Comparison of ENCODE assay signal across 1 cellular context in the genomic region with DNA sequence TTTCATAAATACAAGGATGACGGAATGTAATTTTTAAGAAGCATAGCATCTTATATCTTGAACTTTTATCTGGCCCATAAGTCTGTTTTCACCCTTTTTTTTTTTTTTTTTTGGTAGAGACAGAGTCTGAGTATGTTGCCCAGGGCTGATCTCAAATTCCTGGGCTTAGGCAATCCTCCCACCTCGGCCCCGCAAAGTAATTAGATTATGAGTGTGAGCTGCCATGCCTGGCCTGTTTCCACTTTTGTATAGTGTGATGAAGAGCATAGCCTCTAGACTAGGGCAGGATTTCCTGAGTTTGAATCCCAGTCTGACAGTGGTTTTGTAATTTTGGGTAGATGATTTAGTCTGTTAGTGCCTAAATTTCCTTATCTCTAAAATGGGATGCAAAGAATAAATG.
TF ChIP-seq lines count a peak whose summit lies in the region.

No MANE protein-coding gene starts in this region.

TF ChIP-seq in SK-N-SH treated with all-trans-retinoic acid at 6 μM for 48 hours, 23 proteins besides CTCF, POLR2A, EP300 and RAD21 (continued from another document):
- TF ChIP-seq, protein P1, sequence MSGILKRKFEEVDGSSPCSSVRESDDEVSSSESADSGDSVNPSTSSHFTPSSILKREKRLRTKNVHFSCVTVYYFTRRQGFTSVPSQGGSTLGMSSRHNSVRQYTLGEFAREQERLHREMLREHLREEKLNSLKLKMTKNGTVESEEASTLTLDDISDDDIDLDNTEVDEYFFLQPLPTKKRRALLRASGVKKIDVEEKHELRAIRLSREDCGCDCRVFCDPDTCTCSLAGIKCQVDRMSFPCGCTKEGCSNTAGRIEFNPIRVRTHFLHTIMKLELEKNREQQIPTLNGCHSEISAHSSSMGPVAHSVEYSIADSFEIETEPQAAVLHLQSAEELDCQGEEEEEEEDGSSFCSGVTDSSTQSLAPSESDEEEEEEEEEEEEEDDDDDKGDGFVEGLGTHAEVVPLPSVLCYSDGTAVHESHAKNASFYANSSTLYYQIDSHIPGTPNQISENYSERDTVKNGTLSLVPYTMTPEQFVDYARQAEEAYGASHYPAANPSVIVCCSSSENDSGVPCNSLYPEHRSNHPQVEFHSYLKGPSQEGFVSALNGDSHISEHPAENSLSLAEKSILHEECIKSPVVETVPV (CRISPR knock-in tag; IDR thresholded peaks at IDR 0.05): no peak
- no peak for TF ChIP-seq TOX (CRISPR knock-in tag; IDR thresholded peaks at IDR 0.05; ENCODE audit: borderline replicate concordance)
- no peak for TF ChIP-seq ZNF70 (CRISPR knock-in tag; IDR thresholded peaks at IDR 0.05)
- TF ChIP-seq, protein P2, sequence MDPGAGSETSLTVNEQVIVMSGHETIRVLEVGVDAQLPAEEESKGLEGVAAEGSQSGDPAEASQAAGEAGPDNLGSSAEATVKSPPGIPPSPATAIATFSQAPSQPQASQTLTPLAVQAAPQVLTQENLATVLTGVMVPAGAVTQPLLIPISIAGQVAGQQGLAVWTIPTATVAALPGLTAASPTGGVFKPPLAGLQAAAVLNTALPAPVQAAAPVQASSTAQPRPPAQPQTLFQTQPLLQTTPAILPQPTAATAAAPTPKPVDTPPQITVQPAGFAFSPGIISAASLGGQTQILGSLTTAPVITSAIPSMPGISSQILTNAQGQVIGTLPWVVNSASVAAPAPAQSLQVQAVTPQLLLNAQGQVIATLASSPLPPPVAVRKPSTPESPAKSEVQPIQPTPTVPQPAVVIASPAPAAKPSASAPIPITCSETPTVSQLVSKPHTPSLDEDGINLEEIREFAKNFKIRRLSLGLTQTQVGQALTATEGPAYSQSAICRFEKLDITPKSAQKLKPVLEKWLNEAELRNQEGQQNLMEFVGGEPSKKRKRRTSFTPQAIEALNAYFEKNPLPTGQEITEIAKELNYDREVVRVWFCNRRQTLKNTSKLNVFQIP (CRISPR knock-in tag; IDR thresholded peaks at IDR 0.05; ENCODE audit: borderline replicate concordance, low read depth): no peak
